ENCODE assay signal across 34 cellular contexts in genomic region chr7:39637400-39637799, GRCh38. TPM values are rescaled to one million over a fixed set of nuclear protein-coding genes. Genes with fewer than 3 reads are reported as not detected.
A peak's percentile ranks its signal among the peaks of the same experiment; 100 is the strongest.
DNase-seq lines count a peak whose midpoint lies in the region; ATAC-seq and TF ChIP-seq lines count a peak whose summit lies in the region.
"Had no signal": no experiment of that assay in that cellular context is flagged by ENCODE, and none has a peak within 500 bp of the region (broad histone marks: within the 10 kb centered on the region; RNA-seq: fewer than 3 reads in every experiment).

No MANE protein-coding gene starts in this region.

- H3K9me3 Mint-ChIP-seq in activated CD8-positive, alpha-beta T cell treated with anti-CD3 and anti-CD28 coated beads for 36 hours = peaks cover 2% of the 10 kb centered on the region
- no peaks in the 10 kb centered on the region for H3K9me3 Mint-ChIP-seq in activated CD8-positive, alpha-beta T cell treated with anti-CD3 and anti-CD28 coated beads, Interleukin-2, amount 10 ng/mL, durations not matched to agents 7 days and 5 days (ENCODE audit: insufficient read depth)
- no peaks in the 10 kb centered on the region for H3K9me3 Mint-ChIP-seq in natural killer cell
- H3K9me3 Mint-ChIP-seq: CD8-positive, alpha-beta memory T cell; GM23338 had no signal

- H3K4me1 Mint-ChIP-seq in activated CD8-positive, alpha-beta T cell treated with anti-CD3 and anti-CD28 coated beads for 36 hours (ENCODE audit: low read depth) = peaks cover 89% of the 10 kb centered on the region
- H3K4me1 Mint-ChIP-seq in activated CD8-positive, alpha-beta T cell treated with anti-CD3 and anti-CD28 coated beads, Interleukin-2, amount 10 ng/mL, durations not matched to agents 7 days and 5 days (ENCODE audit: low read depth) = peaks cover 70% of the 10 kb centered on the region
- H3K4me1 Mint-ChIP-seq in natural killer cell = peaks cover 79 to 89% of the 10 kb centered on the region in 2 donors

- H3K27me3 Mint-ChIP-seq in activated CD8-positive, alpha-beta T cell treated with anti-CD3 and anti-CD28 coated beads for 36 hours = no peaks in the 10 kb centered on the region
- no peaks in the 10 kb centered on the region for H3K27me3 Mint-ChIP-seq in activated CD8-positive, alpha-beta T cell treated with anti-CD3 and anti-CD28 coated beads, Interleukin-2, amount 10 ng/mL, durations not matched to agents 7 days and 5 days (ENCODE audit: low read depth)
- H3K27me3 Mint-ChIP-seq in natural killer cell (ENCODE audit: low read depth in 2 of 2) = no peaks in the 10 kb centered on the region
- H3K27me3 Mint-ChIP-seq: activated naive CD4-positive, alpha-beta T cell treated with anti-CD3 and anti-CD28 coated beads, Interleukin-2, amount 10 ng/mL, durations not matched to agents 7 days and 5 days; CD8-positive, alpha-beta memory T cell had no signal

- no peak overlapping the region for H3K4me3 Mint-ChIP-seq in activated CD8-positive, alpha-beta T cell treated with anti-CD3 and anti-CD28 coated beads for 36 hours
- H3K4me3 Mint-ChIP-seq in activated CD8-positive, alpha-beta T cell treated with anti-CD3 and anti-CD28 coated beads, Interleukin-2, amount 10 ng/mL, durations not matched to agents 7 days and 5 days = no peak overlapping the region
- peak overlapping the region; percentile 28 for H3K4me3 Mint-ChIP-seq in natural killer cell
- H3K4me3 Mint-ChIP-seq: activated naive CD4-positive, alpha-beta T cell treated with anti-CD3 and anti-CD28 coated beads, Interleukin-2, amount 10 ng/mL, durations not matched to agents 7 days and 5 days; CD8-positive, alpha-beta memory T cell; GM23338; neural crest cell had no signal

- intact Hi-C loops in activated CD8-positive, alpha-beta T cell treated with anti-CD3 and anti-CD28 coated beads for 36 hours (cut with micrococcal nuclease) = loop anchor here (10.0 kb wide), 1 partner anchor 97 kb away; no protein-coding TSS in a partner anchor
- intact Hi-C loops in natural killer cell (cut with micrococcal nuclease) (no loop called here), left ventricle myocardium inferior (cut with micrococcal nuclease) (no loop called here)

- CTCF ChIA-PET in activated CD8-positive, alpha-beta T cell treated with anti-CD3 and anti-CD28 coated beads for 36 hours (lab: Charles Lee) = interaction anchor here (1.0 to 1.4 kb wide), 3 partner anchors 57 to 108 kb away, joined by 3 to 5 read pairs (median 3); no protein-coding TSS in a partner anchor
- CTCF ChIA-PET in activated CD8-positive, alpha-beta T cell treated with anti-CD3 and anti-CD28 coated beads, Interleukin-2, amount 10 ng/mL, durations not matched to agents 7 days and 5 days (lab: Charles Lee) = interaction anchor here (1.0 to 2.1 kb wide), 3 partner anchors 14 to 96 kb away, joined by 3 to 9 read pairs (median 4); partner anchors contain the start of gene RALA

- peak overlapping the region; percentile 45 for H3K27ac Mint-ChIP-seq in activated CD8-positive, alpha-beta T cell treated with anti-CD3 and anti-CD28 coated beads for 36 hours
- no peak overlapping the region for H3K27ac Mint-ChIP-seq in activated CD8-positive, alpha-beta T cell treated with anti-CD3 and anti-CD28 coated beads, Interleukin-2, amount 10 ng/mL, durations not matched to agents 7 days and 5 days
- H3K27ac Mint-ChIP-seq in natural killer cell = peak overlapping the region; percentile 13 to 19
- H3K27ac Mint-ChIP-seq: activated naive CD4-positive, alpha-beta T cell treated with anti-CD3 and anti-CD28 coated beads, Interleukin-2, amount 10 ng/mL, durations not matched to agents 7 days and 5 days; GM23338 had no signal

- TF ChIP-seq CTCF in activated CD8-positive, alpha-beta T cell treated with anti-CD3 and anti-CD28 coated beads for 36 hours (IDR thresholded peaks at IDR 0.05) = no peak
- TF ChIP-seq CTCF in natural killer cell (IDR thresholded peaks at IDR 0.05) (no peak), left ventricle myocardium inferior (IDR thresholded peaks at IDR 0.05; ENCODE audit: borderline replicate concordance) (no peak)

- H3K4me3 ChIP-seq in left ventricle myocardium inferior = no peak overlapping the region
- H3K4me3 ChIP-seq: cardiac muscle cell, GM23338, lung, Peyer's patch, spleen, transverse colon had no signal

- POLR2A ChIA-PET in activated CD8-positive, alpha-beta T cell treated with anti-CD3 and anti-CD28 coated beads for 36 hours (lab: Charles Lee) = interaction anchor here (0.6 to 1.2 kb wide), 2 partner anchors 15 to 268 kb away, joined by 3 read pairs; no protein-coding TSS in a partner anchor
- POLR2A ChIA-PET in activated CD8-positive, alpha-beta T cell treated with anti-CD3 and anti-CD28 coated beads, Interleukin-2, amount 10 ng/mL, durations not matched to agents 7 days and 5 days (lab: Charles Lee) = interaction anchor here (1.0 kb wide), 1 partner anchor 14 kb away, joined by 3 read pairs; the partner anchor contains the start of gene RALA

- ATAC-seq in activated CD8-positive, alpha-beta T cell treated with anti-CD3 and anti-CD28 coated beads for 36 hours = no peak
- ATAC-seq in activated CD8-positive, alpha-beta T cell treated with anti-CD3 and anti-CD28 coated beads, Interleukin-2, amount 10 ng/mL, durations not matched to agents 7 days and 5 days = no peak
- ATAC-seq in GM21619 (IDR thresholded peaks at IDR 0.05; ENCODE audit: unreplicated experiment) (peak; percentile 45), HG03354 (IDR thresholded peaks at IDR 0.05; ENCODE audit: poor library complexity, severe bottlenecking, unreplicated experiment) (peak; percentile 48), natural killer cell (peak; percentile 14 to 53 (median 49)), HG03521 (IDR thresholded peaks at IDR 0.05; ENCODE audit: unreplicated experiment) (no peak)
- ATAC-seq: esophagus mucosa, GM23338, right cardiac atrium had no signal

- H3K36me3 Mint-ChIP-seq in activated CD8-positive, alpha-beta T cell treated with anti-CD3 and anti-CD28 coated beads for 36 hours (ENCODE audit: low read depth) = peaks cover 55% of the 10 kb centered on the region
- H3K36me3 Mint-ChIP-seq in activated CD8-positive, alpha-beta T cell treated with anti-CD3 and anti-CD28 coated beads, Interleukin-2, amount 10 ng/mL, durations not matched to agents 7 days and 5 days (ENCODE audit: low read depth) = peaks cover 67% of the 10 kb centered on the region
- peaks cover under 1% of the 10 kb centered on the region for H3K36me3 Mint-ChIP-seq in natural killer cell

- DNase-seq in activated CD8-positive, alpha-beta T cell treated with anti-CD3 and anti-CD28 coated beads for 36 hours = no peak
- no peak for DNase-seq in activated CD8-positive, alpha-beta T cell treated with anti-CD3 and anti-CD28 coated beads, Interleukin-2, amount 10 ng/mL, durations not matched to agents 7 days and 5 days
- DNase-seq in natural killer cell (no peak), A172 (ENCODE audit: low spot score) (no peak), left ventricle myocardium inferior (no peak)
- DNase-seq: activated naive CD4-positive, alpha-beta T cell treated with anti-CD3 and anti-CD28 coated beads, Interleukin-2, amount 10 ng/mL, durations not matched to agents 7 days and 5 days; AML-193; aorta; CD8-positive, alpha-beta memory T cell; cortex of kidney; DMS 273 treated with DMSO at 0.1 percent for 48 hours; EL; foreskin fibroblast; head of caudate nucleus; kidney glomerular epithelial cell; NCI-H1092 treated with DMSO at 0.1 percent for 48 hours; NCI-H2029; NCI-H526; Peyer's patch; posterior cingulate gyrus; right cardiac atrium; spleen; SW 1271; T-helper 9 cell; transverse colon had no signal

- no peak overlapping the region for H3K27ac ChIP-seq in left ventricle myocardium inferior (replicated peaks)
- H3K27ac ChIP-seq: cardiac muscle cell, Peyer's patch, spleen, transverse colon, WERI-Rb-1 had no signal

- no peaks in the 10 kb centered on the region for H3K9me3 ChIP-seq in left ventricle myocardium inferior (replicated peaks)
- H3K9me3 ChIP-seq: Peyer's patch, spleen, transverse colon had no signal

- peaks cover 52% of the 10 kb centered on the region for H3K4me1 ChIP-seq in left ventricle myocardium inferior

- peaks cover 6% of the 10 kb centered on the region for H3K36me3 ChIP-seq in left ventricle myocardium inferior
- H3K36me3 ChIP-seq: cardiac muscle cell, Peyer's patch had no signal

- no peaks in the 10 kb centered on the region for H3K27me3 ChIP-seq in left ventricle myocardium inferior (ENCODE audit: low read depth)
- H3K27me3 ChIP-seq: cardiac muscle cell, Peyer's patch, spleen, transverse colon had no signal

RNA-seq across cellular contexts. Expression of gene RALA, which starts 14.0 kb away (rescaled TPM):
- 10 to 100 TPM; 32.5 to 32.8 TPM for total RNA-seq in activated CD8-positive, alpha-beta T cell treated with anti-CD3 and anti-CD28 coated beads for 36 hours
- 10 to 100 TPM; 32.2 to 33.9 TPM for total RNA-seq in activated CD8-positive, alpha-beta T cell treated with anti-CD3 and anti-CD28 coated beads, Interleukin-2, amount 10 ng/mL, durations not matched to agents 7 days and 5 days
- 10 to 100 TPM; 10.2 to 22.0 (median 16.8) TPM for total RNA-seq in natural killer cell
- total RNA-seq in A172 (2014; rRNA removed; shearing (Covaris generic)) = 30.2 and 32.4 TPM in 2 replicates
- total RNA-seq in left ventricle myocardium inferior = 29.1 TPM

Comparison
In these comparisons a context has a peak if more than half of its experiments do, and no peak if none do; other contexts are left out.
1. ATAC-seq: peak in GM21619 (single experiment), HG03354 (single experiment) and natural killer cell (3 of 3); none in activated CD8-positive, alpha-beta T cell treated with anti-CD3 and anti-CD28 coated beads for 36 hours (single experiment), activated CD8-positive, alpha-beta T cell treated with anti-CD3 and anti-CD28 coated beads, Interleukin-2, amount 10 ng/mL, durations not matched to agents 7 days and 5 days (single experiment) and HG03521 (single experiment).